Comparison of ENCODE assay signal across 20 cellular contexts in genomic region chr9:16960084-16960483, GRCh38.
DNase-seq lines count a peak whose midpoint lies in the region; ATAC-seq and TF ChIP-seq lines count a peak whose summit lies in the region.
"Had no signal": no experiment of that assay in that cellular context is flagged by ENCODE, and none has a peak within 500 bp of the region (broad histone marks: within the 10 kb centered on the region; RNA-seq: fewer than 3 reads in every experiment).

No MANE protein-coding gene starts in this region.

- no peak overlapping the region for H3K4me3 Mint-ChIP-seq in GM23338
- H3K4me3 Mint-ChIP-seq: dendritic cell treated with granulocyte-macrophage colony-stimulating factor and Interleukin-4, amounts not matched to agents 40 ng/mL and 50 ng/mL, for 4 days; WTC11 had no signal

- no peak for ATAC-seq in GM23338
- no peak for ATAC-seq in activated CD4-positive, CD25-positive, alpha-beta regulatory T cell treated with anti-CD3 and anti-CD28 coated beads, Interleukin-2, amount 50 U/mL, for 24 hours
- ATAC-seq: left colon, Right ventricle myocardium inferior, WTC11 had no signal

- H3K9me2 ChIP-seq in GM23338 (ENCODE audit: insufficient read depth), result no peaks in the 10 kb centered on the region

- no peak for DNase-seq in GM23338 (ENCODE audit: low spot score)
- DNase-seq in RWPE1 (ENCODE audit: low spot score), result peak; percentile 8
- DNase-seq in fibroblast of gingiva (ENCODE audit: low read depth), result peak; percentile 49
- peak; percentile 13 for DNase-seq in renal cortical epithelial cell (ENCODE audit: low read depth)
- DNase-seq in vagina (ENCODE audit: extremely low spot score in 2 of 2), result no peak
- no peak for DNase-seq in GM13977 (ENCODE audit: low spot score)
- no peak for DNase-seq in anterior cingulate cortex (lab: John Stamatoyannopoulos, UW)
- DNase-seq: aorta; DMS 273 treated with DMSO at 0.1 percent for 48 hours; KBM-7; left colon; NCI-H1436; occipital lobe; stimulated activated CD4-positive, alpha-beta T cell treated with anti-CD3 and anti-CD28 coated beads, Interleukin-4, amount 100 ng/mL, for 24 hours; stimulated activated CD8-positive, alpha-beta memory T cell treated with anti-CD3 and anti-CD28 coated beads, Interleukin-4, amount 100 ng/mL, for 48 hours had no signal

- no peak overlapping the region for H3K4me2 ChIP-seq in GM23338
- H3K4me2 ChIP-seq: BLaER1 treated with 17β-estradiol and CSF1 and Interleukin-3, amounts not matched to agents 10 nM and 100 nM had no signal

- no peak overlapping the region for H3K4me3 ChIP-seq in GM23338
- no peak overlapping the region for H3K4me3 ChIP-seq in vagina
- H3K4me3 ChIP-seq: BLaER1 treated with 17β-estradiol and CSF1 and Interleukin-3, amounts not matched to agents 10 nM and 100 nM had no signal

- H3F3A ChIP-seq in GM23338 (replicated peaks; ENCODE audit: low read depth), result no peaks in the 10 kb centered on the region

- H3K27ac ChIP-seq in GM23338 (ENCODE audit: low read depth), result no peak overlapping the region
- H3K27ac ChIP-seq in RWPE1, result no peak overlapping the region
- H3K27ac ChIP-seq in vagina, result no peak overlapping the region
- H3K27ac ChIP-seq: BLaER1 treated with 17β-estradiol and CSF1 and Interleukin-3, amounts not matched to agents 10 nM and 100 nM had no signal

- H3K27me3 Mint-ChIP-seq in GM23338 (ENCODE audit: insufficient read depth, low read depth, poor library complexity), result peaks cover 1% of the 10 kb centered on the region
- H3K27me3 Mint-ChIP-seq: dendritic cell treated with granulocyte-macrophage colony-stimulating factor and Interleukin-4, amounts not matched to agents 40 ng/mL and 50 ng/mL, for 4 days had no signal

- H3K4me1 ChIP-seq in GM23338 (ENCODE audit: insufficient read depth) (0 out of 2 replicates have a peak, but pooled peaks cover 5% of the 10 kb centered on the region), vagina (no peaks in the 10 kb centered on the region)

- CTCF ChIA-PET in RWPE1 (lab: Yijun Ruan, JAX), result no interaction called here

- in situ Hi-C loops in GM13977 (cut with MboI; ENCODE audit: low pct_unique_long_range_greater_than_20kb, low sequenced_read_pairs, unreplicated experiment), result no loop called here

- H3K79me2 ChIP-seq in GM23338 (replicated peaks; ENCODE audit: insufficient read depth), result no peaks in the 10 kb centered on the region

- TF ChIP-seq POLR2A in vagina (IDR thresholded peaks at IDR 0.05), result no peak

- H3K36me3 ChIP-seq in GM23338 (ENCODE audit: insufficient read depth) (no peaks in the 10 kb centered on the region), vagina (no peaks in the 10 kb centered on the region)
- H3K36me3 ChIP-seq: BLaER1 treated with 17β-estradiol and CSF1 and Interleukin-3, amounts not matched to agents 10 nM and 100 nM had no signal

- no peaks in the 10 kb centered on the region for H3K9me3 ChIP-seq in vagina

- TF ChIP-seq CTCF in GM23338 (conservative IDR thresholded peaks at IDR 0.05; ENCODE audit: low read depth in 2 of 2), result no peak
- no peak for TF ChIP-seq CTCF in RWPE1 (conservative IDR thresholded peaks at IDR 0.05; ENCODE audit: low read depth)
- no peak for TF ChIP-seq CTCF in vagina (IDR thresholded peaks at IDR 0.05)
- TF ChIP-seq CTCF in GM13977 (IDR thresholded peaks at IDR 0.05; ENCODE audit: extremely low read depth, insufficient read depth, missing control alignments), result no peak

- H3K27ac Mint-ChIP-seq in GM23338, result no peak overlapping the region
- H3K27ac Mint-ChIP-seq: dendritic cell treated with granulocyte-macrophage colony-stimulating factor and Interleukin-4, amounts not matched to agents 40 ng/mL and 50 ng/mL, for 4 days; WTC11 had no signal

- H3K9me3 Mint-ChIP-seq in GM23338, result peaks cover 11% of the 10 kb centered on the region; the same call in 2 of the 3 replicates

- no peaks in the 10 kb centered on the region for H3K27me3 ChIP-seq in GM23338 (ENCODE audit: insufficient read depth)
- no peaks in the 10 kb centered on the region for H3K27me3 ChIP-seq in vagina
- H3K27me3 ChIP-seq: BLaER1 treated with 17β-estradiol and CSF1 and Interleukin-3, amounts not matched to agents 10 nM and 100 nM had no signal

- peaks cover 3% of the 10 kb centered on the region; the same call in 2 of the 3 replicates for H3K36me3 Mint-ChIP-seq in GM23338 (ENCODE audit: low read depth)

- H2AFZ ChIP-seq in GM23338, result 0 out of 2 replicates have a peak overlapping the region, but pooled peaks have one; percentile 23

- no peaks in the 10 kb centered on the region for H4K20me1 ChIP-seq in GM23338 (replicated peaks; ENCODE audit: insufficient read depth)
- H4K20me1 ChIP-seq: BLaER1 treated with 17β-estradiol and CSF1 and Interleukin-3, amounts not matched to agents 10 nM and 100 nM had no signal

- intact Hi-C loops in vagina (cut with DNase I), result no loop called here

- POLR2A ChIA-PET in RWPE1 (lab: Yijun Ruan, JAX; ENCODE audit: low non-redundant PET), result no interaction called here

- H3K4me1 Mint-ChIP-seq in GM23338, result peaks cover 3% of the 10 kb centered on the region; the same call in 2 of the 3 replicates

TF ChIP-seq in GM23338, 12 proteins besides CTCF, POLR2A, EP300 and RAD21 (continues in another document):
- TF ChIP-seq EZH2 (IDR thresholded peaks at IDR 0.05; ENCODE audit: low read depth, unreplicated experiment), result no peak
- no peak for TF ChIP-seq ZNF331 (CRISPR knock-in tag; IDR thresholded peaks at IDR 0.05; ENCODE audit: low read depth)
- no peak for TF ChIP-seq ZNF114 (CRISPR knock-in tag; IDR thresholded peaks at IDR 0.05)
- TF ChIP-seq CREB1 (CRISPR knock-in tag; IDR thresholded peaks at IDR 0.05; ENCODE audit: low read depth), result no peak
- TF ChIP-seq REST (IDR thresholded peaks at IDR 0.05; ENCODE audit: unreplicated experiment), result no peak
- TF ChIP-seq NANOG (IDR thresholded peaks at IDR 0.05; ENCODE audit: borderline replicate concordance), result no peak
- no peak for TF ChIP-seq EZH2phosphoT487 (IDR thresholded peaks at IDR 0.05; ENCODE audit: unreplicated experiment)
- no peak for TF ChIP-seq JUNB (IDR thresholded peaks at IDR 0.05; ENCODE audit: unreplicated experiment)

Comparison
In these comparisons a context has a peak if more than half of its experiments do, and no peak if none do; other contexts are left out.
1. DNase-seq: peak in RWPE1 (single experiment), fibroblast of gingiva (single experiment) and renal cortical epithelial cell (single experiment); none in GM23338 (single experiment), vagina (0 of 2), GM13977 (single experiment) and anterior cingulate cortex (0 of 58).